8 cellular contexts compared by ENCODE assay signal in the genomic region with DNA sequence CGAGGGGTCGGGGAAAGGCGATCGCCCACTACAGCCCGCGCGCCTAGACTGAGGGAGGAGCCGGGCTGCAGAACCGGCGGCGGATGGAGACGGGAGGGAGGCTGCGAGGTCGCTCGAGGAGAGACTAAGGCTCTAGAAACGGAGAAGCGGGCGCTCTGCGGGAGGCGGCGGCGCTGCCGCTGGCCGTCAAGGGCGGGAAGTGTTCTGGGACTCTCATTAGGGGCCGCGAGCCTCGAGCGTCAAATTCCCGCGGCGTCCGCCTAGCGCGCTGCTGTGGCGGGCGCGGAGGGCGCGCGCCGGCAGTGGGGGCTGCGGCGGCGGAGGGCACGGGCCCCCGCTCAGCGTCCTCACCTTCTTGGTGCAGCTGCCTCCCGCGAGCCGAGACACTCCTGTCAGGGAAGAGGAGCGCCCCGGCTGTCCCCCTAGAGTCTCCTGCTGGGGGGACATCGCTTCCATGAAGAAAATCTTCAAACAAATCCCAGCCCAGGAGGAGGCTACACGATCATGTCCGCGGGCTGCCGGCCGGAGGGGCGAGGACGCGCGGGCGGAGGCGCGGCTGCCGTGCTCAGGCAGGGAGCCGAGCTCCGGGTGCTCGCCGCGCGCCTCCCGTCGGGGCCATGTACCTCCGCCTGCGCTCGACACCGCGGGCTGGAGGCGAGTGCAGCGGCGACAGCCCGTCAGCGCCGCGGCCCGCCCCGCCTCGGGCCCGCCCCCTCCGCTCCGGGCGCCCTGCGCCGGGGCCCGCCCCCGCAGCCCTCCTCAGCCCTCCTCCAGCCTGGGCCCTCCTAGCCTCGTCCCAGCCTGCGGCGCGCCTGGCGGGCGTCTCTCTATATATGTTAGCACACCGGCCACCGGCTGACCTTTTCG. TPM values are rescaled to one million over a fixed set of nuclear protein-coding genes. Genes with fewer than 3 reads are reported as not detected.
A peak's percentile ranks its signal among the peaks of the same experiment; 100 is the strongest.
DNase-seq lines count a peak whose midpoint lies in the region; ATAC-seq and TF ChIP-seq lines count a peak whose summit lies in the region.

A gene with protein sequence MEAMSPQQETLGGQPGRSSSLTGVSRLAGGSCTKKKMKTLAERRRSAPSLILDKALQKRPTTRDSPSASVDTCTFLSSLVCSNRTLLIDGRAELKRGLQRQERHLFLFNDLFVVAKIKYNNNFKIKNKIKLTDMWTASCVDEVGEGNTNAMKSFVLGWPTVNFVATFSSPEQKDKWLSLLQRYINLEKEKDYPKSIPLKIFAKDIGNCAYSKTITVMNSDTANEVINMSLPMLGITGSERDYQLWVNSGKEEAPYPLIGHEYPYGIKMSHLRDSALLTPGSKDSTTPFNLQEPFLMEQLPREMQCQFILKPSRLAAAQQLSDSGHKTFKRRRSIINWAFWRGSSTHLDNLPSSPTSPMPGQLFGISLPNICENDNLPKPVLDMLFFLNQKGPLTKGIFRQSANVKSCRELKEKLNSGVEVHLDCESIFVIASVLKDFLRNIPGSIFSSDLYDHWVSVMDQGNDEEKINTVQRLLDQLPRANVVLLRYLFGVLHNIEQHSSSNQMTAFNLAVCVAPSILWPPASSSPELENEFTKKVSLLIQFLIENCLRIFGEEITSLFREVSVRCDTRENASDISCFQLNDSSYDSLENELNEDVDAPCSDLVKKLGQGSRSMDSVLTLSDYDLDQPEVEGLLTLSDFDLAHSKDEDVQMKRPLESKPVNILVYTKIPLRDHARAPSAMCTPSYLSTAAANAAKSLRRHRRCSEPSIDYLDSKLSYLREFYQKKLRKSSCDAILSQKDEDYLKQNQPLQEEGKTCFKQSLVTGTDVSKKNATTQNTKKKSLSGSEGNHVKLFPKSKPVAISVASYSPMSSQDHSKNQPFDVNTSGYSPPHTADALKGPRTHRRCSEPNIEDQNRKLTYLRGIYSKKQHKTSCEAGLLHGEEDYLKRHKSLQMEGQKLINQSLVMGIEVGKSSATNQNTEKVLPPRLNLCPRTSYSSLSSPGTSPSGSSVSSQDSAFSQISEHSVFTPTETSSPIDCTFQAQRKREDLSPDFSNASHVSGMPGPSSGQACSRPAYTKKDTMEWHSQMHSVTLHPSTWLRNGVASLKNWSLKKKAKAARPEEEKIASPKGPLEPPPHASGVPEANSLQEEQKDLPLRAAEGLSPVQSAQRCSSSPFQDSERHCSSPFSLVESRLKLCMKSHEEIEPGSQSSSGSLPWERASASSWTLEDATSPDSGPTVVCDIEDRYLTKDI (minus strand): TSS at position 662 of the 867 bp plus-strand sequence. CDS start 206 bp downstream, at position 456.

- H3K27me3 Mint-ChIP-seq in naive thymus-derived CD4-positive, alpha-beta T cell = peaks cover 62 to 71% (median 67%) of the 10 kb centered on the region in 5 donors

- H3K4me3 ChIP-seq in fibroblast of the aortic adventitia (ENCODE audit: low read depth, low read length) (peak within 1 kb of the TSS; percentile 87), thymus (ENCODE audit: low read length) (peak within 1 kb of the TSS; percentile 49)
- peak within 1 kb of the TSS; percentile 43 for H3K4me3 ChIP-seq in naive thymus-derived CD4-positive, alpha-beta T cell (ENCODE audit: low read length)

- POLR2A ChIA-PET in naive thymus-derived CD4-positive, alpha-beta T cell (lab: Charles Lee) = no interaction called here

- H3K27ac ChIP-seq in naive thymus-derived CD4-positive, alpha-beta T cell (ENCODE audit: low read depth, low read length) = no peak within 1 kb of the TSS
- H3K27ac ChIP-seq in thymus (ENCODE audit: low read depth) = peak within 1 kb of the TSS; percentile 25

- H3K9me3 ChIP-seq in naive thymus-derived CD4-positive, alpha-beta T cell (ENCODE audit: control insufficient read depth in 2 of 3, low read length in 3 of 3) = no peaks in the 10 kb centered on the region
- peaks cover 1% of the 10 kb centered on the region for H3K9me3 ChIP-seq in thymus (ENCODE audit: control insufficient read depth)

- TF ChIP-seq CTCF in fibroblast of the aortic adventitia (IDR thresholded peaks at IDR 0.05; ENCODE audit: insufficient read depth, low read length) = peak; percentile 1

- ATAC-seq in GM18907 (IDR thresholded peaks at IDR 0.05; ENCODE audit: unreplicated experiment) = peak; percentile 81
- peak; percentile 76 for ATAC-seq in HG03095 (IDR thresholded peaks at IDR 0.05; ENCODE audit: unreplicated experiment)
- ATAC-seq in naive thymus-derived CD4-positive, alpha-beta T cell = peak; percentile 84

- CTCF ChIA-PET in naive thymus-derived CD4-positive, alpha-beta T cell (lab: Charles Lee) = no interaction called here

- no peaks in the 10 kb centered on the region for H3K36me3 Mint-ChIP-seq in naive thymus-derived CD4-positive, alpha-beta T cell

- peaks cover 0 to 5% (median 0%) of the 10 kb centered on the region in 11 donors for H3K9me3 Mint-ChIP-seq in naive thymus-derived CD4-positive, alpha-beta T cell

- under 1% methylated on average over 107 of the region's 107 CpGs for WGBS in thymus

- no peak within 1 kb of the TSS for H3K27ac Mint-ChIP-seq in naive thymus-derived CD4-positive, alpha-beta T cell

- intact Hi-C loops in naive thymus-derived CD4-positive, alpha-beta T cell (cut with micrococcal nuclease) = loop anchor here (10.0 kb wide), 2 partner anchors 257 to 523 kb away; no protein-coding TSS in a partner anchor

- no peaks in the 10 kb centered on the region for H3K36me3 ChIP-seq in naive thymus-derived CD4-positive, alpha-beta T cell (ENCODE audit: control insufficient read depth in 2 of 3, insufficient read depth in 3 of 3, low read length in 3 of 3)
- H3K36me3 ChIP-seq in thymus (ENCODE audit: control insufficient read depth, insufficient read depth) = no peaks in the 10 kb centered on the region

- H3K27me3 ChIP-seq in naive thymus-derived CD4-positive, alpha-beta T cell (ENCODE audit: control insufficient read depth in 2 of 2, insufficient read depth in 2 of 2, low read length in 2 of 2) = peaks cover 3 to 11% of the 10 kb centered on the region in 2 donors
- H3K27me3 ChIP-seq in thymus (ENCODE audit: control insufficient read depth, insufficient read depth) = peaks cover 42% of the 10 kb centered on the region

- peaks cover 3 to 7% of the 10 kb centered on the region in 2 donors for H3K4me1 ChIP-seq in naive thymus-derived CD4-positive, alpha-beta T cell (ENCODE audit: control insufficient read depth in 2 of 2, insufficient read depth in 2 of 2, low read length in 2 of 2)
- H3K4me1 ChIP-seq in thymus (ENCODE audit: control insufficient read depth, insufficient read depth, low read length) = peaks cover 6% of the 10 kb centered on the region

- DNase-seq in AG08396 (ENCODE audit: low spot score) = peak; percentile 92
- DNase-seq in NCI-H446 (lab: John Stamatoyannopoulos, UW) = peak; percentile 33 to 74
- peak; percentile 16 for DNase-seq in activated T-cell treated with anti-CD3 and anti-CD28 coated beads for 4 hours
- peak; percentile 66 for DNase-seq in fibroblast of the aortic adventitia (ENCODE audit: low read depth)
- peak in 8 of 9 donors; percentile 1 to 64 (median 19) for DNase-seq in naive thymus-derived CD4-positive, alpha-beta T cell

- peaks cover 13 to 28% (median 19%) of the 10 kb centered on the region in 7 donors for H3K4me1 Mint-ChIP-seq in naive thymus-derived CD4-positive, alpha-beta T cell

- peak within 1 kb of the TSS; percentile 70 to 86 (median 76) for H3K4me3 Mint-ChIP-seq in naive thymus-derived CD4-positive, alpha-beta T cell

RNA-seq across cellular contexts. Expression of the gene that starts here (rescaled TPM):
- 17.5 and 20.0 TPM in 2 replicates for total RNA-seq in fibroblast of the aortic adventitia (ENCODE audit: low replicate concordance)
- total RNA-seq in naive thymus-derived CD4-positive, alpha-beta T cell = under 1 TPM in 2 of 5 experiments, not detected in 3; 0.08 to 0.11 TPM
- not detected for polyA plus RNA-seq in naive thymus-derived CD4-positive, alpha-beta T cell
- polyA plus RNA-seq in thymus = 1.3 TPM

Comparison
In these comparisons a context has a peak if more than half of its experiments do, and no peak if none do; other contexts are left out.
1. RNA of the gene that starts here (total RNA-seq): 17.5 to 20.0 TPM in fibroblast of the aortic adventitia; 0.08 to 0.11 TPM in naive thymus-derived CD4-positive, alpha-beta T cell; every median in the first group is over 10 times any median in the second.
2. Peak in DNase-seq, ATAC-seq and H3K4me3 ChIP-seq in naive thymus-derived CD4-positive, alpha-beta T cell; RNA of the gene not detected or under 1 TPM.
3. DNase-seq: peak in every context shown above with its lines; median percentile 92 in AG08396; 66 in fibroblast of the aortic adventitia; 54 in NCI-H446; 19 in naive thymus-derived CD4-positive, alpha-beta T cell; 16 in activated T-cell treated with anti-CD3 and anti-CD28 coated beads for 4 hours.
4. Peak in every context shown above with its lines, with median percentiles within 50 percentile points of each other: ATAC-seq and H3K4me3 ChIP-seq.